Comparison of ENCODE assay signal across 8 cellular contexts in genomic region chr11:67260885-67261634, GRCh38. TPM values are rescaled to one million over a fixed set of nuclear protein-coding genes. Genes with fewer than 3 reads are reported as not detected.
DNase-seq lines count a peak whose midpoint lies in the region; FAIRE-seq and TF ChIP-seq lines count a peak whose summit lies in the region.
"Not testable (repeated sequence)": the region's sequence is repeated elsewhere in the genome, so short reads cannot be mapped to it uniquely, and the experiment has no call there.

No MANE protein-coding gene starts in this region.

- CTCF ChIA-PET in CD4-positive, alpha-beta memory T cell (lab: Charles Lee; ENCODE audit: partially characterized antibody), result interaction anchor here (1.2 to 4.8 kb wide), 21 partner anchors 7 to 126 kb away, joined by 3 to 155 read pairs (median 7); partner anchors contain the start of genes ANKRD13D, POLD4 and SSH3
- CTCF ChIA-PET in endothelial cell of umbilical vein (lab: Charles Lee), result interaction anchor here (0.7 to 4.9 kb wide), 19 partner anchors 7 to 206 kb away, joined by 3 to 151 read pairs (median 8); partner anchors contain the start of genes ANKRD13D and CLCF1

- not testable (repeated sequence) for H3K36me3 ChIP-seq in CD4-positive, alpha-beta memory T cell (ENCODE audit: insufficient read depth, low read length); SK-N-MC (ENCODE audit: insufficient read depth, low read length); endothelial cell of umbilical vein (ENCODE audit: control insufficient read depth in 2 of 2, extremely low read depth in 1 of 2, insufficient read depth in 2 of 2, low read length in 2 of 2)
- H3K36me3 ChIP-seq in iPS-20b (ENCODE audit: insufficient read depth, low read depth, low read length) (peaks cover 13% of the 10 kb centered on the region), neuronal stem cell (replicated peaks in 1 of 2; ENCODE audit: control insufficient read depth in 2 of 2, insufficient read depth in 2 of 2, low read length in 2 of 2) (peaks cover 9 to 13% of the 10 kb centered on the region in 2 donors)

- H3K9me3 Mint-ChIP-seq in CD4-positive, alpha-beta memory T cell; activated naive CD4-positive, alpha-beta T cell treated with anti-CD3 and anti-CD28 coated beads, Interleukin-2, amount 50 U/mL, for 24 hours: not testable (repeated sequence)

- H3K36me3 Mint-ChIP-seq in CD4-positive, alpha-beta memory T cell, result peaks cover 3 to 25% of the 10 kb centered on the region in 2 donors
- H3K36me3 Mint-ChIP-seq in activated naive CD4-positive, alpha-beta T cell treated with anti-CD3 and anti-CD28 coated beads, Interleukin-2, amount 50 U/mL, for 24 hours, result not testable (repeated sequence)

- H3K4me3 ChIP-seq in CD4-positive, alpha-beta memory T cell (ENCODE audit: low read length in 2 of 2), result not testable (repeated sequence)
- H3K4me3 ChIP-seq in SK-N-MC (peak overlapping the region; percentile 71), endothelial cell of umbilical vein (replicated peaks in 1 of 3; ENCODE audit: insufficient read depth in 1 of 3, low read depth in 1 of 3, low read length in 3 of 3) (peak overlapping the region in 1 of 3 experiments; percentile 11), iPS-20b (ENCODE audit: low read length) (peak overlapping the region; percentile 70), neuronal stem cell (ENCODE audit: low read length in 2 of 2) (peak overlapping the region; percentile 48 to 64)

- not testable (repeated sequence) for H3K79me1 ChIP-seq in neuronal stem cell (ENCODE audit: low read depth, low read length)

- intact Hi-C loops in CD4-positive, alpha-beta memory T cell (cut with micrococcal nuclease), result loop anchor here (1.0 kb wide), 1 partner anchor 125 kb away; no protein-coding TSS in a partner anchor
- intact Hi-C loops in endothelial cell of umbilical vein (cut with micrococcal nuclease), result loop anchor here (10.0 kb wide), 1 partner anchor 244 kb away; the partner anchor contains the start of genes CDK2AP2 and PITPNM1

- peaks cover 26% of the 10 kb centered on the region for H3K4me1 ChIP-seq in CD4-positive, alpha-beta memory T cell (ENCODE audit: insufficient read depth, low read length)
- H3K4me1 ChIP-seq in endothelial cell of umbilical vein (ENCODE audit: control insufficient read depth, extremely low read depth, insufficient read depth, low read length); iPS-20b (ENCODE audit: insufficient read depth, low read length); neuronal stem cell (ENCODE audit: control insufficient read depth in 2 of 2, insufficient read depth in 1 of 2, low read depth in 1 of 2, low read length in 2 of 2): not testable (repeated sequence)

- peak overlapping the region in 1 of 7 donors; percentile 68 for H3K27ac Mint-ChIP-seq in CD4-positive, alpha-beta memory T cell
- peak overlapping the region; percentile 17 for H3K27ac Mint-ChIP-seq in activated naive CD4-positive, alpha-beta T cell treated with anti-CD3 and anti-CD28 coated beads, Interleukin-2, amount 50 U/mL, for 24 hours

- BruUV-seq in endothelial cell of umbilical vein (replicated peaks; lab: Mats Ljungman, UMichigan), result not testable (repeated sequence)

- H3K27ac ChIP-seq in CD4-positive, alpha-beta memory T cell (ENCODE audit: low read depth, low read length); SK-N-MC; endothelial cell of umbilical vein (ENCODE audit: insufficient read depth, low read depth, low read length); iPS-20b (ENCODE audit: low read length); neuronal stem cell (replicated peaks; ENCODE audit: low read length); substantia nigra (ENCODE audit: low read depth, low read length, poor library complexity, severe bottlenecking): not testable (repeated sequence)

- H2BK12ac ChIP-seq in neuronal stem cell (ENCODE audit: low read length), result not testable (repeated sequence)

- not testable (repeated sequence) for H3K27me3 ChIP-seq in CD4-positive, alpha-beta memory T cell (ENCODE audit: insufficient read depth, low read length); endothelial cell of umbilical vein (ENCODE audit: control insufficient read depth in 2 of 2, insufficient read depth in 2 of 2, low read length in 2 of 2)
- peaks cover 31% of the 10 kb centered on the region for H3K27me3 ChIP-seq in iPS-20b (ENCODE audit: insufficient read depth, low read length)
- peaks cover 0 to 22% (median 0%) of the 10 kb centered on the region in 3 experiments for H3K27me3 ChIP-seq in neuronal stem cell (ENCODE audit: control insufficient read depth in 3 of 3, insufficient read depth in 3 of 3, low read depth in 1 of 3, low read length in 3 of 3)

- peak in 1 of 5 donors; percentile 40 for DNase-seq in CD4-positive, alpha-beta memory T cell
- DNase-seq in M059J (ENCODE audit: low read depth) (peak; percentile 50), endothelial cell of umbilical vein (ENCODE audit: low read depth, low spot score) (peak; percentile 66), neuronal stem cell (ENCODE audit: low spot score) (peak; percentile 75), substantia nigra (lab: John Stamatoyannopoulos, UW) (peak in 37 of 49 donors; percentile 21 to 92 (median 54))
- DNase-seq in SK-N-MC (ENCODE audit: low read depth, low spot score), result not testable (repeated sequence)

- H2BK15ac ChIP-seq in neuronal stem cell (ENCODE audit: low read length), result not testable (repeated sequence)

- not testable (repeated sequence) for H3K79me2 ChIP-seq in endothelial cell of umbilical vein (ENCODE audit: control insufficient read depth, insufficient read depth, low read length)

- peak overlapping the region; percentile 44 for H3K4me2 ChIP-seq in endothelial cell of umbilical vein (ENCODE audit: insufficient read depth, low read length)
- peak overlapping the region; percentile 80 for H3K4me2 ChIP-seq in neuronal stem cell (ENCODE audit: insufficient read depth, low read length, poor library complexity, severe bottlenecking)

- TF ChIP-seq POLR2A in endothelial cell of umbilical vein (IDR thresholded peaks at IDR 0.05; ENCODE audit: low read depth, low read length), result peak; percentile 43

- H3K18ac ChIP-seq in neuronal stem cell (ENCODE audit: low read length), result peak overlapping the region; percentile 66

- dilution Hi-C loops in endothelial cell of umbilical vein (cut with MboI; ENCODE audit: extremely low pct_ligation_motif_present, low sequenced_read_pairs), result not testable (repeated sequence)

- no CpG with 5 or more reads among the region's 49 CpGs for WGBS in neuronal stem cell (ENCODE audit: extremely low coverage in 2 of 2, insufficient read length in 2 of 2, insufficient replicate concordance in 1 of 2), 2 donors

- not testable (repeated sequence) for H4K20me1 ChIP-seq in endothelial cell of umbilical vein (replicated peaks; ENCODE audit: control insufficient read depth, extremely low read depth, insufficient read depth, low read length)

- H3K4me3 Mint-ChIP-seq in CD4-positive, alpha-beta memory T cell, result peak overlapping the region; percentile 35 to 83 (median 54)
- peak overlapping the region; percentile 76 for H3K4me3 Mint-ChIP-seq in activated naive CD4-positive, alpha-beta T cell treated with anti-CD3 and anti-CD28 coated beads, Interleukin-2, amount 50 U/mL, for 24 hours

- not testable (repeated sequence) for H3K9me3 ChIP-seq in CD4-positive, alpha-beta memory T cell (ENCODE audit: control insufficient read depth in 1 of 2, low read length in 2 of 2); SK-N-MC (ENCODE audit: low read depth, low read length); endothelial cell of umbilical vein (replicated peaks; ENCODE audit: control insufficient read depth, insufficient read depth, low read length); iPS-20b (ENCODE audit: insufficient read depth, low read depth, low read length); neuronal stem cell (replicated peaks in 1 of 2; ENCODE audit: control insufficient read depth in 2 of 2, insufficient read depth in 1 of 2, low read depth in 1 of 2, low read length in 2 of 2)

- H2AFZ ChIP-seq in endothelial cell of umbilical vein (ENCODE audit: low read depth, low read length) (peak overlapping the region; percentile 73), neuronal stem cell (ENCODE audit: low read length) (peak overlapping the region; percentile 93)

- H3K9ac ChIP-seq in SK-N-MC (ENCODE audit: insufficient read length); endothelial cell of umbilical vein (replicated peaks; ENCODE audit: extremely low read depth, insufficient read depth, low read length); iPS-20b (ENCODE audit: low read depth, low read length): not testable (repeated sequence)
- H3K9ac ChIP-seq in neuronal stem cell (ENCODE audit: low read depth, low read length, poor library complexity), result peak overlapping the region; percentile 65

- H2BK120ac ChIP-seq in neuronal stem cell (ENCODE audit: low read depth, low read length), result not testable (repeated sequence)

- not testable (repeated sequence) for H3K4ac ChIP-seq in neuronal stem cell (ENCODE audit: low read length)

- H2AK5ac ChIP-seq in neuronal stem cell (ENCODE audit: low read depth, low read length), result not testable (repeated sequence)

- not testable (repeated sequence) for H3K9me1 ChIP-seq in endothelial cell of umbilical vein (replicated peaks; ENCODE audit: control insufficient read depth, extremely low read depth, insufficient read depth, low read length)

- H2BK5ac ChIP-seq in neuronal stem cell (ENCODE audit: low read length), result not testable (repeated sequence)

- H3K27me3 Mint-ChIP-seq in CD4-positive, alpha-beta memory T cell; activated naive CD4-positive, alpha-beta T cell treated with anti-CD3 and anti-CD28 coated beads, Interleukin-2, amount 50 U/mL, for 24 hours: not testable (repeated sequence)

- peak; percentile 81 for FAIRE-seq in endothelial cell of umbilical vein (lab: Jason Lieb, UNC)

- H3K4me1 Mint-ChIP-seq in CD4-positive, alpha-beta memory T cell, result peaks cover 27 to 60% (median 31%) of the 10 kb centered on the region in 4 donors
- H3K4me1 Mint-ChIP-seq in activated naive CD4-positive, alpha-beta T cell treated with anti-CD3 and anti-CD28 coated beads, Interleukin-2, amount 50 U/mL, for 24 hours, result peaks cover 41% of the 10 kb centered on the region

- POLR2A ChIA-PET in CD4-positive, alpha-beta memory T cell (lab: Charles Lee; ENCODE audit: partially characterized antibody), result interaction anchor here (1.3 to 13.0 kb wide), 8 partner anchors 8 to 54 kb away, joined by 3 to 358 read pairs (median 17); partner anchors contain the start of genes ANKRD13D and SSH3
- POLR2A ChIA-PET in endothelial cell of umbilical vein (lab: Charles Lee), result interaction anchor here (0.6 to 1.3 kb wide), 3 partner anchors 8 to 59 kb away, joined by 3 to 6 read pairs (median 4); no protein-coding TSS in a partner anchor

- H4K8ac ChIP-seq in neuronal stem cell (ENCODE audit: low read depth, low read length), result not testable (repeated sequence)

- not testable (repeated sequence) for H4K91ac ChIP-seq in neuronal stem cell (ENCODE audit: low read depth, low read length, poor library complexity)

- H3K23ac ChIP-seq in neuronal stem cell (ENCODE audit: low read depth, low read length, poor library complexity), result peak overlapping the region; percentile 50

- not testable (repeated sequence) for TF ChIP-seq CTCF in endothelial cell of umbilical vein (IDR thresholded peaks at IDR 0.05; ENCODE audit: extremely low read depth in 1 of 2, insufficient read depth in 1 of 2, low read depth in 1 of 2, low read length in 2 of 2)

- not testable (repeated sequence) for H3K14ac ChIP-seq in neuronal stem cell (ENCODE audit: low read length)

RNA-seq across cellular contexts. Expression of gene GRK2, which starts 5.2 kb away (rescaled TPM):
- 100 to 1,000 TPM; 299 to 310 TPM for total RNA-seq in CD4-positive, alpha-beta memory T cell
- polyA plus RNA-seq in CD4-positive, alpha-beta memory T cell, result 10 to 100 TPM; 12.8 to 63.7 TPM
- 21.8 and 39.3 TPM in 2 replicates for total RNA-seq in M059J (2014; rRNA removed; shearing (Covaris generic))
- 62.3 and 66.9 TPM in 2 replicates for total RNA-seq in endothelial cell of umbilical vein
- 57.9 and 73.1 TPM in 2 replicates for polyA plus RNA-seq in endothelial cell of umbilical vein
- 41.3 and 53.7 TPM in 2 replicates for polyA plus RNA-seq in endothelial cell of umbilical vein (2011; cell fraction: cytosol; rRNA removed)
- 132 and 162 TPM in 2 replicates for polyA plus RNA-seq in endothelial cell of umbilical vein (2011; cell fraction: nucleus; rRNA removed)
- 41.3 and 55.6 TPM in 2 replicates for polyA plus RNA-seq in endothelial cell of umbilical vein (2012)
- polyA minus RNA-seq in endothelial cell of umbilical vein, result 30.8 and 39.9 TPM in 2 replicates
- 52.9 TPM for polyA minus RNA-seq in endothelial cell of umbilical vein (2011; cell fraction: cytosol; rRNA and poly(A)+ RNA removed)
- polyA minus RNA-seq in endothelial cell of umbilical vein (2011; cell fraction: nucleus; rRNA and poly(A)+ RNA removed), result 38.1 and 49.4 TPM in 2 replicates
- polyA plus RNA-seq in neuronal stem cell (2013, experiment 1 of 2), result 33.4 TPM
- polyA plus RNA-seq in neuronal stem cell (2013, experiment 2 of 2), result 33.1 TPM

RNA-seq across cellular contexts. Expression of gene ANKRD13D, which starts 28.0 kb away (rescaled TPM):
- 100 to 1,000 TPM; 244 to 247 TPM for total RNA-seq in CD4-positive, alpha-beta memory T cell
- polyA plus RNA-seq in CD4-positive, alpha-beta memory T cell, result 10 to 100 TPM; 12.0 to 31.3 TPM
- 9.8 and 14.9 TPM in 2 replicates for total RNA-seq in M059J (2014; rRNA removed; shearing (Covaris generic))
- total RNA-seq in endothelial cell of umbilical vein, result 57.5 and 69.6 TPM in 2 replicates
- polyA plus RNA-seq in endothelial cell of umbilical vein, result 43.5 and 51.2 TPM in 2 replicates
- 23.3 and 32.6 TPM in 2 replicates for polyA plus RNA-seq in endothelial cell of umbilical vein (2011; cell fraction: cytosol; rRNA removed)
- 110 TPM in 2 replicates for polyA plus RNA-seq in endothelial cell of umbilical vein (2011; cell fraction: nucleus; rRNA removed)
- polyA plus RNA-seq in endothelial cell of umbilical vein (2012), result 18.1 and 22.7 TPM in 2 replicates
- polyA minus RNA-seq in endothelial cell of umbilical vein, result 22.4 and 23.7 TPM in 2 replicates
- polyA minus RNA-seq in endothelial cell of umbilical vein (2011; cell fraction: cytosol; rRNA and poly(A)+ RNA removed), result 12.2 TPM
- 36.1 and 50.4 TPM in 2 replicates for polyA minus RNA-seq in endothelial cell of umbilical vein (2011; cell fraction: nucleus; rRNA and poly(A)+ RNA removed)
- polyA plus RNA-seq in neuronal stem cell (2013, experiment 1 of 2), result 23.9 TPM
- polyA plus RNA-seq in neuronal stem cell (2013, experiment 2 of 2), result 22.5 TPM

RNA-seq across cellular contexts. Expression of gene SSH3, which starts 42.3 kb away (rescaled TPM):
- total RNA-seq in CD4-positive, alpha-beta memory T cell, result 10 to 100 TPM; 22.5 to 26.3 TPM
- 1 to 10 TPM in 1 of 2 donors, under 1 TPM in 1; 0.79 to 6.5 TPM for polyA plus RNA-seq in CD4-positive, alpha-beta memory T cell
- total RNA-seq in M059J (2014; rRNA removed; shearing (Covaris generic)), result 17.5 and 18.4 TPM in 2 replicates
- total RNA-seq in endothelial cell of umbilical vein, result 16.5 and 22.5 TPM in 2 replicates
- polyA plus RNA-seq in endothelial cell of umbilical vein, result 14.3 and 16.4 TPM in 2 replicates
- polyA plus RNA-seq in endothelial cell of umbilical vein (2011; cell fraction: cytosol; rRNA removed), result 6.1 and 9.0 TPM in 2 replicates
- polyA plus RNA-seq in endothelial cell of umbilical vein (2011; cell fraction: nucleus; rRNA removed), result 44.3 and 57.9 TPM in 2 replicates
- polyA plus RNA-seq in endothelial cell of umbilical vein (2012), result 15.7 and 20.8 TPM in 2 replicates
- polyA minus RNA-seq in endothelial cell of umbilical vein, result 5.8 and 9.4 TPM in 2 replicates
- 15.0 TPM for polyA minus RNA-seq in endothelial cell of umbilical vein (2011; cell fraction: cytosol; rRNA and poly(A)+ RNA removed)
- 5.3 and 12.8 TPM in 2 replicates for polyA minus RNA-seq in endothelial cell of umbilical vein (2011; cell fraction: nucleus; rRNA and poly(A)+ RNA removed)
- 28.5 TPM for polyA plus RNA-seq in neuronal stem cell (2013, experiment 1 of 2)
- polyA plus RNA-seq in neuronal stem cell (2013, experiment 2 of 2), result 34.0 TPM
